ENCODE assay signal across 28 cellular contexts in the genomic region with DNA sequence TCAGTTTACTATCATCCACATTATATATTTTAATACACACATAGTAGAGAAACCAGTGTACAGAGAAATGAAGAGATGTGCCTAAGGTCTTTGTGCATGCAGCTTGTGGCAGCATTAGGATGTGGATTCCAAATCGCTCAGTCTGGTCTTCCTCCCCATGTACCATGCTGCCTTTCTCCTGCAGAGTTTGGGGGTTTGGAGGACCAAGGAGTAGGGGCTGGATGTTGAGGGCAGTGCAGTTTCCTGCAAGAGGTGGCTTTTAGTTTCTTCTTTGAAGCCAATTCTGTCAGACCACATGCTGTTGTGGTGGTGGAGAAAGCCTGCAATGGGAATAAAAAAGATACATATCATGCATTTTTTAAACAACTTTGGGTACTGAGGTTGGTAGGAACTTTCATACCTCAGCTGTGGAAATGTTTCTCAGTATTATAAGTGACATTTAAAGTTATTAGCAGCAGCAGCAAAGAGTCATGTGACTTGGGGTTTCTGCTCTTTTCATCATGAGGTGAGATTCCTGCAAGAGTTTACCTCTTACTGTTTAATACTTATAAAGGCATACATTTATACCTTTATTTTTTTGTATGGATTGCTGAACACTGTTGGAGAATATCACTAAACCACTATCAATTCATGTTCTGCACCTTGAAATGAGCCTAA. TPM values are rescaled to one million over a fixed set of nuclear protein-coding genes. Genes with fewer than 3 reads are reported as not detected.
A peak's percentile ranks its signal among the peaks of the same experiment; 100 is the strongest.
DNase-seq lines count a peak whose midpoint lies in the region; ATAC-seq and TF ChIP-seq lines count a peak whose summit lies in the region.
"Had no signal": no experiment of that assay in that cellular context is flagged by ENCODE, and none has a peak within 500 bp of the region (broad histone marks: within the 10 kb centered on the region; RNA-seq: fewer than 3 reads in every experiment).

No MANE protein-coding gene starts in this region.

- peaks cover 24% of the 10 kb centered on the region for H3K4me1 ChIP-seq in CD8-positive, alpha-beta T cell (ENCODE audit: insufficient read depth, low read length)
- peaks cover under 1 to 11% of the 10 kb centered on the region in 2 donors for H3K4me1 ChIP-seq in naive thymus-derived CD4-positive, alpha-beta T cell (ENCODE audit: control insufficient read depth in 2 of 2, insufficient read depth in 2 of 2, low read length in 2 of 2)
- H3K4me1 ChIP-seq in Karpas-422 (ENCODE audit: low read length) = peaks cover 1% of the 10 kb centered on the region; the same call in 1 of the 2 replicates
- H3K4me1 ChIP-seq: A549, colonic mucosa, psoas muscle, transverse colon had no signal

- H3K9ac ChIP-seq in Karpas-422 (ENCODE audit: low read length) = no peak overlapping the region
- H3K9ac ChIP-seq: SK-N-SH had no signal

- H3K4me1 Mint-ChIP-seq in activated CD4-positive, alpha-beta memory T cell treated with anti-CD3 and anti-CD28 coated beads for 36 hours (ENCODE audit: low read depth) = peaks cover 39% of the 10 kb centered on the region
- H3K4me1 Mint-ChIP-seq in activated CD4-positive, alpha-beta memory T cell treated with anti-CD3 and anti-CD28 coated beads, Interleukin-2, amount 10 ng/mL, durations not matched to agents 7 days and 5 days = peaks cover 23% of the 10 kb centered on the region
- peaks cover 40% of the 10 kb centered on the region for H3K4me1 Mint-ChIP-seq in CD8-positive, alpha-beta T cell (ENCODE audit: low read depth)
- H3K4me1 Mint-ChIP-seq in activated T-helper 1 cell treated with anti-CD3 and anti-CD28 coated beads, Interleukin-12 subunit alpha, Interleukin-12 subunit beta, Interleukin-2, Interleukin-4 antibody, amounts not matched to agents 30 ng/mL and 10 ng/mL and 1 ng/mL, durations not matched to agents 14 hours and 24 hours and 36 hours (ENCODE audit: low read depth) = peaks cover 52% of the 10 kb centered on the region
- peaks cover 27 to 74% (median 64%) of the 10 kb centered on the region in 7 donors for H3K4me1 Mint-ChIP-seq in naive thymus-derived CD4-positive, alpha-beta T cell
- H3K4me1 Mint-ChIP-seq: mesothelial cell of epicardium had no signal

- H3K27me3 Mint-ChIP-seq in activated CD4-positive, alpha-beta memory T cell treated with anti-CD3 and anti-CD28 coated beads for 36 hours = no peaks in the 10 kb centered on the region
- no peaks in the 10 kb centered on the region for H3K27me3 Mint-ChIP-seq in activated CD4-positive, alpha-beta memory T cell treated with anti-CD3 and anti-CD28 coated beads, Interleukin-2, amount 10 ng/mL, durations not matched to agents 7 days and 5 days
- H3K27me3 Mint-ChIP-seq in CD8-positive, alpha-beta T cell (ENCODE audit: low read depth) = no peaks in the 10 kb centered on the region
- H3K27me3 Mint-ChIP-seq in activated T-helper 1 cell treated with anti-CD3 and anti-CD28 coated beads, Interleukin-12 subunit alpha, Interleukin-12 subunit beta, Interleukin-2, Interleukin-4 antibody, amounts not matched to agents 30 ng/mL and 10 ng/mL and 1 ng/mL, durations not matched to agents 14 hours and 24 hours and 36 hours (ENCODE audit: insufficient read depth) = no peaks in the 10 kb centered on the region
- H3K27me3 Mint-ChIP-seq in naive thymus-derived CD4-positive, alpha-beta T cell = no peaks in the 10 kb centered on the region

- no peak overlapping the region for H3K27ac ChIP-seq in CD8-positive, alpha-beta T cell (ENCODE audit: low read depth, low read length)
- no peak overlapping the region for H3K27ac ChIP-seq in naive thymus-derived CD4-positive, alpha-beta T cell (ENCODE audit: low read depth, low read length)
- H3K27ac ChIP-seq in Karpas-422 (ENCODE audit: low read length) = no peak overlapping the region
- H3K27ac ChIP-seq: A549, colonic mucosa, HL-60, psoas muscle, transverse colon had no signal

- intact Hi-C loops in activated CD4-positive, alpha-beta memory T cell treated with anti-CD3 and anti-CD28 coated beads for 36 hours (cut with micrococcal nuclease) = no loop called here
- intact Hi-C loops in CD8-positive, alpha-beta T cell (cut with DNase I, micrococcal nuclease) = loop anchor here in 1 of 2 experiments (10.0 kb wide), 1 partner anchor 345 kb away; no protein-coding TSS in a partner anchor
- intact Hi-C loops in activated T-helper 1 cell treated with anti-CD3 and anti-CD28 coated beads, Interleukin-12 subunit alpha, Interleukin-12 subunit beta, Interleukin-2, Interleukin-4 antibody, amounts not matched to agents 30 ng/mL and 10 ng/mL and 1 ng/mL, durations not matched to agents 14 hours and 24 hours and 36 hours (cut with micrococcal nuclease) = loop anchor here (1.0 kb wide), 2 partner anchors 9 to 15 kb away; no protein-coding TSS in a partner anchor
- intact Hi-C loops in naive thymus-derived CD4-positive, alpha-beta T cell (cut with micrococcal nuclease) = loop anchor here in 1 of 2 donors (2.0 kb wide), 1 partner anchor 15 kb away; no protein-coding TSS in a partner anchor

- H3K9me3 ChIP-seq in CD8-positive, alpha-beta T cell (ENCODE audit: low read length) = no peaks in the 10 kb centered on the region
- no peaks in the 10 kb centered on the region for H3K9me3 ChIP-seq in naive thymus-derived CD4-positive, alpha-beta T cell (ENCODE audit: control insufficient read depth in 2 of 3, low read length in 3 of 3)
- no peaks in the 10 kb centered on the region for H3K9me3 ChIP-seq in Karpas-422 (ENCODE audit: low read length)
- H3K9me3 ChIP-seq: A549, colonic mucosa, psoas muscle, SK-N-SH, transverse colon had no signal

- ATAC-seq in CD8-positive, alpha-beta T cell = no peak
- ATAC-seq in naive thymus-derived CD4-positive, alpha-beta T cell = no peak
- ATAC-seq in HG03460 (IDR thresholded peaks at IDR 0.05; ENCODE audit: unreplicated experiment) (no peak), GM18502 (IDR thresholded peaks at IDR 0.05; ENCODE audit: poor library complexity, unreplicated experiment) (no peak)
- ATAC-seq: A549; activated T-cell treated with anti-CD3 and anti-CD28 coated beads, Interleukin-2, amount 50 U/mL, for 72 hours; GM12878; left lobe of liver; psoas muscle had no signal

- no peak overlapping the region for H2AFZ ChIP-seq in Karpas-422 (ENCODE audit: low read length)

- H3K36me3 ChIP-seq in CD8-positive, alpha-beta T cell (ENCODE audit: insufficient read depth, low read length) = peaks cover 21% of the 10 kb centered on the region
- peaks cover 0 to 43% (median 11%) of the 10 kb centered on the region in 3 experiments for H3K36me3 ChIP-seq in naive thymus-derived CD4-positive, alpha-beta T cell (ENCODE audit: control insufficient read depth in 2 of 3, insufficient read depth in 3 of 3, low read length in 3 of 3)
- peaks cover 16% of the 10 kb centered on the region; the same call in 1 of the 2 replicates for H3K36me3 ChIP-seq in Karpas-422 (ENCODE audit: insufficient read depth, low read length)
- H3K36me3 ChIP-seq: colonic mucosa, transverse colon had no signal

- H3K9me3 Mint-ChIP-seq in activated CD4-positive, alpha-beta memory T cell treated with anti-CD3 and anti-CD28 coated beads for 36 hours = peaks cover 9% of the 10 kb centered on the region
- H3K9me3 Mint-ChIP-seq in activated CD4-positive, alpha-beta memory T cell treated with anti-CD3 and anti-CD28 coated beads, Interleukin-2, amount 10 ng/mL, durations not matched to agents 7 days and 5 days = peaks cover 3% of the 10 kb centered on the region
- no peaks in the 10 kb centered on the region for H3K9me3 Mint-ChIP-seq in CD8-positive, alpha-beta T cell
- peaks cover 24% of the 10 kb centered on the region for H3K9me3 Mint-ChIP-seq in activated T-helper 1 cell treated with anti-CD3 and anti-CD28 coated beads, Interleukin-12 subunit alpha, Interleukin-12 subunit beta, Interleukin-2, Interleukin-4 antibody, amounts not matched to agents 30 ng/mL and 10 ng/mL and 1 ng/mL, durations not matched to agents 14 hours and 24 hours and 36 hours
- peaks cover 0 to 14% (median 0%) of the 10 kb centered on the region in 11 donors for H3K9me3 Mint-ChIP-seq in naive thymus-derived CD4-positive, alpha-beta T cell
- H3K9me3 Mint-ChIP-seq: mesothelial cell of epicardium had no signal

- H4K20me1 ChIP-seq in Karpas-422 (ENCODE audit: insufficient read depth, low read depth, low read length) = no peaks in the 10 kb centered on the region

- no peaks in the 10 kb centered on the region for H3K27me3 ChIP-seq in CD8-positive, alpha-beta T cell (ENCODE audit: insufficient read depth, low read length)
- H3K27me3 ChIP-seq in naive thymus-derived CD4-positive, alpha-beta T cell (ENCODE audit: control insufficient read depth in 2 of 2, insufficient read depth in 2 of 2, low read length in 2 of 2) = no peaks in the 10 kb centered on the region
- no peaks in the 10 kb centered on the region for H3K27me3 ChIP-seq in Karpas-422 (ENCODE audit: low read length)
- H3K27me3 ChIP-seq: colonic mucosa, transverse colon had no signal

- no peaks in the 10 kb centered on the region for H3K9me2 ChIP-seq in Karpas-422 (replicated peaks; ENCODE audit: insufficient read depth, low read length)
- H3K9me2 ChIP-seq: SK-N-SH had no signal

- H3K36me3 Mint-ChIP-seq in activated CD4-positive, alpha-beta memory T cell treated with anti-CD3 and anti-CD28 coated beads for 36 hours = peaks cover 56% of the 10 kb centered on the region
- peaks cover 84% of the 10 kb centered on the region for H3K36me3 Mint-ChIP-seq in activated CD4-positive, alpha-beta memory T cell treated with anti-CD3 and anti-CD28 coated beads, Interleukin-2, amount 10 ng/mL, durations not matched to agents 7 days and 5 days (ENCODE audit: low read depth)
- H3K36me3 Mint-ChIP-seq in CD8-positive, alpha-beta T cell = peaks cover 70% of the 10 kb centered on the region
- peaks cover 69% of the 10 kb centered on the region for H3K36me3 Mint-ChIP-seq in activated T-helper 1 cell treated with anti-CD3 and anti-CD28 coated beads, Interleukin-12 subunit alpha, Interleukin-12 subunit beta, Interleukin-2, Interleukin-4 antibody, amounts not matched to agents 30 ng/mL and 10 ng/mL and 1 ng/mL, durations not matched to agents 14 hours and 24 hours and 36 hours (ENCODE audit: low read depth)
- H3K36me3 Mint-ChIP-seq in naive thymus-derived CD4-positive, alpha-beta T cell = peaks cover 36 to 72% (median 66%) of the 10 kb centered on the region in 5 donors
- H3K36me3 Mint-ChIP-seq: mesothelial cell of epicardium had no signal

- no peak overlapping the region for H3K4me3 Mint-ChIP-seq in activated CD4-positive, alpha-beta memory T cell treated with anti-CD3 and anti-CD28 coated beads for 36 hours
- H3K4me3 Mint-ChIP-seq in activated CD4-positive, alpha-beta memory T cell treated with anti-CD3 and anti-CD28 coated beads, Interleukin-2, amount 10 ng/mL, durations not matched to agents 7 days and 5 days = no peak overlapping the region
- no peak overlapping the region for H3K4me3 Mint-ChIP-seq in CD8-positive, alpha-beta T cell
- peak overlapping the region; percentile 40 for H3K4me3 Mint-ChIP-seq in activated T-helper 1 cell treated with anti-CD3 and anti-CD28 coated beads, Interleukin-12 subunit alpha, Interleukin-12 subunit beta, Interleukin-2, Interleukin-4 antibody, amounts not matched to agents 30 ng/mL and 10 ng/mL and 1 ng/mL, durations not matched to agents 14 hours and 24 hours and 36 hours
- peak overlapping the region in 5 of 10 donors; percentile 14 to 66 (median 27) for H3K4me3 Mint-ChIP-seq in naive thymus-derived CD4-positive, alpha-beta T cell
- H3K4me3 Mint-ChIP-seq: activated T-cell treated with anti-CD3 and anti-CD28 coated beads, Interleukin-2, amount 50 U/mL, for 72 hours; mesothelial cell of epicardium had no signal

- no peaks in the 10 kb centered on the region for H3K79me2 ChIP-seq in Karpas-422 (ENCODE audit: low read length)

- CTCF ChIA-PET in activated CD4-positive, alpha-beta memory T cell treated with anti-CD3 and anti-CD28 coated beads for 36 hours (lab: Charles Lee) = interaction anchor here (2.5 kb wide), 1 partner anchor 10 kb away, joined by 8 read pairs; no protein-coding TSS in a partner anchor
- CTCF ChIA-PET in activated CD4-positive, alpha-beta memory T cell treated with anti-CD3 and anti-CD28 coated beads, Interleukin-2, amount 10 ng/mL, durations not matched to agents 7 days and 5 days (lab: Charles Lee) = no interaction called here
- CTCF ChIA-PET in CD8-positive, alpha-beta T cell (lab: Charles Lee) = interaction anchor here (0.9 to 1.1 kb wide), 2 partner anchors 122 to 202 kb away, joined by 3 read pairs; no protein-coding TSS in a partner anchor
- CTCF ChIA-PET in naive thymus-derived CD4-positive, alpha-beta T cell (lab: Charles Lee) = interaction anchor here (0.8 kb wide), 1 partner anchor 8 kb away, joined by 5 read pairs; no protein-coding TSS in a partner anchor

- H3K4me3 ChIP-seq in CD8-positive, alpha-beta T cell (ENCODE audit: low read depth, low read length) = no peak overlapping the region
- H3K4me3 ChIP-seq in naive thymus-derived CD4-positive, alpha-beta T cell (ENCODE audit: low read length) = no peak overlapping the region
- H3K4me3 ChIP-seq in Karpas-422 (ENCODE audit: low read length) = no peak overlapping the region
- H3K4me3 ChIP-seq: A549, colonic mucosa, GM12878, psoas muscle, transverse colon had no signal

- peak overlapping the region; percentile 38 for H3K27ac Mint-ChIP-seq in activated CD4-positive, alpha-beta memory T cell treated with anti-CD3 and anti-CD28 coated beads for 36 hours
- no peak overlapping the region for H3K27ac Mint-ChIP-seq in activated CD4-positive, alpha-beta memory T cell treated with anti-CD3 and anti-CD28 coated beads, Interleukin-2, amount 10 ng/mL, durations not matched to agents 7 days and 5 days
- peak overlapping the region; percentile 76 for H3K27ac Mint-ChIP-seq in CD8-positive, alpha-beta T cell
- peak overlapping the region; percentile 66 for H3K27ac Mint-ChIP-seq in activated T-helper 1 cell treated with anti-CD3 and anti-CD28 coated beads, Interleukin-12 subunit alpha, Interleukin-12 subunit beta, Interleukin-2, Interleukin-4 antibody, amounts not matched to agents 30 ng/mL and 10 ng/mL and 1 ng/mL, durations not matched to agents 14 hours and 24 hours and 36 hours
- H3K27ac Mint-ChIP-seq in naive thymus-derived CD4-positive, alpha-beta T cell = peak overlapping the region in 8 of 9 donors; percentile 62 to 94 (median 88)
- H3K27ac Mint-ChIP-seq: mesothelial cell of epicardium had no signal

- no peak for TF ChIP-seq CTCF in CD8-positive, alpha-beta T cell (IDR thresholded peaks at IDR 0.05)

- no peak overlapping the region for H3K4me2 ChIP-seq in Karpas-422 (ENCODE audit: low read depth, low read length, poor library complexity, severe bottlenecking)
- H3K4me2 ChIP-seq: A549, SK-N-SH had no signal

- POLR2A ChIA-PET in activated CD4-positive, alpha-beta memory T cell treated with anti-CD3 and anti-CD28 coated beads for 36 hours (lab: Charles Lee) = no interaction called here
- POLR2A ChIA-PET in activated CD4-positive, alpha-beta memory T cell treated with anti-CD3 and anti-CD28 coated beads, Interleukin-2, amount 10 ng/mL, durations not matched to agents 7 days and 5 days (lab: Charles Lee) = interaction anchor here (1.4 kb wide), 1 partner anchor 14 kb away, joined by 5 read pairs; no protein-coding TSS in a partner anchor
- POLR2A ChIA-PET in CD8-positive, alpha-beta T cell (lab: Charles Lee) = no interaction called here
- POLR2A ChIA-PET in naive thymus-derived CD4-positive, alpha-beta T cell (lab: Charles Lee) = interaction anchor here (1.8 kb wide), 1 partner anchor 35 kb away, joined by 5 read pairs; a partner anchor contains a TSS

- no peak for DNase-seq in activated CD4-positive, alpha-beta memory T cell treated with anti-CD3 and anti-CD28 coated beads for 36 hours
- DNase-seq in activated CD4-positive, alpha-beta memory T cell treated with anti-CD3 and anti-CD28 coated beads, Interleukin-2, amount 10 ng/mL, durations not matched to agents 7 days and 5 days = no peak
- no peak for DNase-seq in CD8-positive, alpha-beta T cell
- no peak for DNase-seq in activated T-helper 1 cell treated with anti-CD3 and anti-CD28 coated beads, Interleukin-12 subunit alpha, Interleukin-12 subunit beta, Interleukin-2, Interleukin-4 antibody, amounts not matched to agents 30 ng/mL and 10 ng/mL and 1 ng/mL, durations not matched to agents 14 hours and 24 hours and 36 hours (ENCODE audit: low spot score)
- no peak for DNase-seq in naive thymus-derived CD4-positive, alpha-beta T cell
- DNase-seq in Karpas-422 = no peak
- DNase-seq: activated CD4-positive, CD25-positive, alpha-beta regulatory T cell treated with anti-CD3 and anti-CD28 coated beads, Interleukin-2, amount 50 U/mL, for 72 hours; activated T-cell treated with anti-CD3 and anti-CD28 coated beads, Interleukin-2, amount 50 U/mL, for 72 hours; colonic mucosa; effector CD8-positive, alpha-beta T cell; NCI-H1417; NCI-H2029; NCI-H524 treated with DMSO at 0.1 percent for 48 hours; nucleus accumbens; psoas muscle; SK-N-SH; stimulated activated CD8-positive, alpha-beta memory T cell treated with anti-CD3 and anti-CD28 coated beads, Interleukin-4, amount 100 ng/mL, for 48 hours; transverse colon had no signal

RNA-seq across cellular contexts. Expression of a gene that starts 34.4 kb away (rescaled TPM):
- 10 to 100 TPM; 73.9 to 74.8 TPM for total RNA-seq in activated CD4-positive, alpha-beta memory T cell treated with anti-CD3 and anti-CD28 coated beads for 36 hours
- total RNA-seq in activated CD4-positive, alpha-beta memory T cell treated with anti-CD3 and anti-CD28 coated beads, Interleukin-2, amount 10 ng/mL, durations not matched to agents 7 days and 5 days = 100 to 1,000 TPM; 111 to 112 TPM
- total RNA-seq in CD8-positive, alpha-beta T cell = 10 to 100 TPM; 70.9 to 84.8 TPM
- 179 and 181 TPM in 2 replicates for total RNA-seq in activated T-helper 1 cell treated with anti-CD3 and anti-CD28 coated beads, Interleukin-12 subunit alpha, Interleukin-12 subunit beta, Interleukin-2, Interleukin-4 antibody, amounts not matched to agents 30 ng/mL and 10 ng/mL and 1 ng/mL, durations not matched to agents 14 hours and 24 hours and 36 hours
- total RNA-seq in naive thymus-derived CD4-positive, alpha-beta T cell = 100 to 1,000 TPM; 120 to 301 (median 186) TPM
- polyA plus RNA-seq in naive thymus-derived CD4-positive, alpha-beta T cell = 100 to 1,000 TPM; 183 to 314 TPM
- 35.1 and 41.1 TPM in 2 replicates for total RNA-seq in Karpas-422 (2014; rRNA removed; shearing (Covaris generic); ENCODE audit: low replicate concordance)
- total RNA-seq: epithelial cell of proximal tubule, glomerular endothelial cell, H1 had no signal
- polyA plus RNA-seq: A549, H1, SK-N-SH had no signal

Comparison
In these comparisons a context has a peak if more than half of its experiments do, and no peak if none do; other contexts are left out.
1. POLR2A ChIA-PET loops: an anchor here in activated CD4-positive, alpha-beta memory T cell treated with anti-CD3 and anti-CD28 coated beads, Interleukin-2, amount 10 ng/mL, durations not matched to agents 7 days and 5 days (1.4 kb wide) and naive thymus-derived CD4-positive, alpha-beta T cell (1.8 kb wide); none called in activated CD4-positive, alpha-beta memory T cell treated with anti-CD3 and anti-CD28 coated beads for 36 hours and CD8-positive, alpha-beta T cell.